Comparison of ENCODE assay signal across 22 cellular contexts in genomic region chr18:36424741-36425142, GRCh38.
DNase-seq lines count a peak whose midpoint lies in the region; ATAC-seq and TF ChIP-seq lines count a peak whose summit lies in the region.
"Had no signal": no experiment of that assay in that cellular context is flagged by ENCODE, and none has a peak within 500 bp of the region (broad histone marks: within the 10 kb centered on the region; RNA-seq: fewer than 3 reads in every experiment).

No MANE protein-coding gene starts in this region.

- H3K27me3 Mint-ChIP-seq in type B pancreatic cell (peaks cover 5% of the 10 kb centered on the region), natural killer cell (ENCODE audit: low read depth in 2 of 2) (peaks cover 4 to 23% of the 10 kb centered on the region in 2 donors)

- H3K27ac Mint-ChIP-seq in type B pancreatic cell (no peak overlapping the region), natural killer cell (no peak overlapping the region)
- H3K27ac Mint-ChIP-seq: activated naive CD8-positive, alpha-beta T cell treated with anti-CD3 and anti-CD28 coated beads, Interleukin-2, amount 50 U/mL, for 24 hours; activated T-helper 2 cell treated with anti-CD3 and anti-CD28 coated beads, Interferon-gamma antibody, Interleukin-2, Interleukin-4, amounts not matched to agents 10 μg/mL and 5 μg/mL and 100 μg/mL, durations not matched to agents 14 hours and 24 hours and 36 hours; dendritic cell treated with granulocyte-macrophage colony-stimulating factor and Interleukin-4, amounts not matched to agents 40 ng/mL and 50 ng/mL, for 4 days; natural killer cell treated with Interleukin-12 subunit alpha and Interleukin-12 subunit beta and Interleukin-15 and Interleukin-18, amount 100 ng/mL, for 72 hours; stimulated activated naive CD8-positive, alpha-beta T cell treated with anti-CD3 and anti-CD28 coated beads, Interleukin-15, amount 100 ng/mL, for 72 hours had no signal

- no peaks in the 10 kb centered on the region for H3K9me3 Mint-ChIP-seq in type B pancreatic cell
- no peaks in the 10 kb centered on the region for H3K9me3 Mint-ChIP-seq in natural killer cell
- H3K9me3 Mint-ChIP-seq: activated naive CD8-positive, alpha-beta T cell treated with anti-CD3 and anti-CD28 coated beads, Interleukin-2, amount 50 U/mL, for 24 hours; activated T-helper 2 cell treated with anti-CD3 and anti-CD28 coated beads, Interferon-gamma antibody, Interleukin-2, Interleukin-4, amounts not matched to agents 10 μg/mL and 5 μg/mL and 100 μg/mL, durations not matched to agents 14 hours and 24 hours and 36 hours; brain; dendritic cell treated with granulocyte-macrophage colony-stimulating factor and Interleukin-4, amounts not matched to agents 40 ng/mL and 50 ng/mL, for 4 days; natural killer cell treated with Interleukin-12 subunit alpha and Interleukin-12 subunit beta and Interleukin-15 and Interleukin-18, amount 100 ng/mL, for 72 hours; stimulated activated naive CD8-positive, alpha-beta T cell treated with anti-CD3 and anti-CD28 coated beads, Interleukin-15, amount 100 ng/mL, for 72 hours had no signal

- no peak for ATAC-seq in natural killer cell
- ATAC-seq: activated naive CD8-positive, alpha-beta T cell treated with anti-CD3 and anti-CD28 coated beads, Interleukin-2, amount 50 U/mL, for 24 hours; gastroesophageal sphincter; left cardiac atrium; natural killer cell treated with Interleukin-12 subunit alpha and Interleukin-12 subunit beta and Interleukin-15 and Interleukin-18, amount 100 ng/mL, for 72 hours; stimulated activated naive CD8-positive, alpha-beta T cell treated with anti-CD3 and anti-CD28 coated beads, Interleukin-15, amount 100 ng/mL, for 72 hours; upper lobe of right lung had no signal

- H3K4me3 Mint-ChIP-seq in type B pancreatic cell: no peak overlapping the region
- no peak overlapping the region for H3K4me3 Mint-ChIP-seq in natural killer cell
- H3K4me3 Mint-ChIP-seq: activated naive CD8-positive, alpha-beta T cell treated with anti-CD3 and anti-CD28 coated beads, Interleukin-2, amount 50 U/mL, for 24 hours; dendritic cell treated with granulocyte-macrophage colony-stimulating factor and Interleukin-4, amounts not matched to agents 40 ng/mL and 50 ng/mL, for 4 days; natural killer cell treated with Interleukin-12 subunit alpha and Interleukin-12 subunit beta and Interleukin-15 and Interleukin-18, amount 100 ng/mL, for 72 hours; stimulated activated naive CD8-positive, alpha-beta T cell treated with anti-CD3 and anti-CD28 coated beads, Interleukin-15, amount 100 ng/mL, for 72 hours had no signal

- H3K36me3 Mint-ChIP-seq in type B pancreatic cell (no peaks in the 10 kb centered on the region), natural killer cell (no peaks in the 10 kb centered on the region)
- H3K36me3 Mint-ChIP-seq: natural killer cell treated with Interleukin-12 subunit alpha and Interleukin-12 subunit beta and Interleukin-15 and Interleukin-18, amount 100 ng/mL, for 72 hours had no signal

- peak; percentile 18 for TF ChIP-seq CTCF in cardiac fibroblast (IDR thresholded peaks at IDR 0.05; ENCODE audit: low read depth, low read length)
- peak; percentile 49 for TF ChIP-seq CTCF in type B pancreatic cell (conservative IDR thresholded peaks at IDR 0.05)
- no peak for TF ChIP-seq CTCF in natural killer cell (IDR thresholded peaks at IDR 0.05)

- intact Hi-C loops in natural killer cell (cut with micrococcal nuclease): no loop called here

- no peak overlapping the region for H3K4me3 ChIP-seq in cardiac fibroblast (replicated peaks in 1 of 2; ENCODE audit: low read depth in 2 of 2, low read length in 2 of 2)
- H3K4me3 ChIP-seq: gastroesophageal sphincter, upper lobe of right lung had no signal

- DNase-seq in NCI-H82 (lab: John Stamatoyannopoulos, UW) (peak; percentile 2), NCI-H82 treated with DMSO at 0.1 percent for 48 hours (lab: John Stamatoyannopoulos, UW; ENCODE audit: unreplicated experiment) (no peak), HT1080 (ENCODE audit: low read depth) (peak; percentile 57), cardiac fibroblast (ENCODE audit: low read depth in 2 of 2) (peak in 1 of 2 donors; percentile 37), type B pancreatic cell (ENCODE audit: extremely low spot score, unreplicated experiment) (no peak), DMS 273 treated with DMSO at 0.1 percent for 48 hours (lab: John Stamatoyannopoulos, UW) (no peak), natural killer cell (no peak)
- no peak for DNase-seq in stimulated activated naive CD4-positive, alpha-beta T cell (lab: John Stamatoyannopoulos, UW)
- DNase-seq: activated CD4-positive, alpha-beta T cell treated with anti-CD3 and anti-CD28 coated beads for 4 hours; activated naive CD8-positive, alpha-beta T cell treated with anti-CD3 and anti-CD28 coated beads, Interleukin-2, amount 50 U/mL, for 24 hours; C1 segment of cervical spinal cord; left cardiac atrium; mesendoderm; NCI-H2171 treated with DMSO at 0.1 percent for 48 hours; posterior cingulate gyrus; stimulated activated naive CD8-positive, alpha-beta T cell treated with anti-CD3 and anti-CD28 coated beads, Interleukin-15, amount 100 ng/mL, for 72 hours; upper lobe of right lung had no signal

- H3K4me1 Mint-ChIP-seq in type B pancreatic cell (ENCODE audit: unreplicated experiment) (no peaks in the 10 kb centered on the region), natural killer cell (no peaks in the 10 kb centered on the region)
- H3K4me1 Mint-ChIP-seq: activated naive CD8-positive, alpha-beta T cell treated with anti-CD3 and anti-CD28 coated beads, Interleukin-2, amount 50 U/mL, for 24 hours; stimulated activated naive CD8-positive, alpha-beta T cell treated with anti-CD3 and anti-CD28 coated beads, Interleukin-15, amount 100 ng/mL, for 72 hours had no signal

Comparison
In these comparisons a context has a peak if more than half of its experiments do, and no peak if none do; other contexts are left out.
1. DNase-seq: peak in NCI-H82 (single experiment) and HT1080 (single experiment); none in NCI-H82 treated with DMSO at 0.1 percent for 48 hours (single experiment), type B pancreatic cell (single experiment), stimulated activated naive CD4-positive, alpha-beta T cell (0 of 6), DMS 273 treated with DMSO at 0.1 percent for 48 hours (single experiment) and natural killer cell (single experiment).